1 cellular context compared by ENCODE assay signal in the genomic region with DNA sequence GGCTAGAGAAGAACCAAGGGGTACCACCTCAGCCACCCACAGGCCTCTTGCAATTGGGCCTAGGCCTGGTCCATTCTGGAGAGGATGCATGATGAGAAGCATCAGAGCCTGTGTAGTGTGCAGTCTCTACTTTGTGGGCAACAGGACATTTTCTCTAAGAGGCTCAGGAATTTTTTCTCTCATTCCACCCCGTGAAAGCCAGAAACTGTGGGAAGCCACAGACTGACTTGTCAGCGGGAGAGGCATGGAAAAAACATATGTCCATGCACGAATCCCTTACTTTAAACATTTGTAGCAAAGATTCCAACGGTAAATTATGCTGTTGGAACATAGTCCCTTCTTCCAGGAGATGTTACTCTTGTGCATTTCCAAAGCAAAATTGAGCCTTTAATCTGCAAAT.
TF ChIP-seq lines count a peak whose summit lies in the region.

No MANE protein-coding gene starts in this region.

TF ChIP-seq in WTC11, 78 proteins besides CTCF, POLR2A, EP300 and RAD21 (continued from another document):
- TF ChIP-seq, protein P1, sequence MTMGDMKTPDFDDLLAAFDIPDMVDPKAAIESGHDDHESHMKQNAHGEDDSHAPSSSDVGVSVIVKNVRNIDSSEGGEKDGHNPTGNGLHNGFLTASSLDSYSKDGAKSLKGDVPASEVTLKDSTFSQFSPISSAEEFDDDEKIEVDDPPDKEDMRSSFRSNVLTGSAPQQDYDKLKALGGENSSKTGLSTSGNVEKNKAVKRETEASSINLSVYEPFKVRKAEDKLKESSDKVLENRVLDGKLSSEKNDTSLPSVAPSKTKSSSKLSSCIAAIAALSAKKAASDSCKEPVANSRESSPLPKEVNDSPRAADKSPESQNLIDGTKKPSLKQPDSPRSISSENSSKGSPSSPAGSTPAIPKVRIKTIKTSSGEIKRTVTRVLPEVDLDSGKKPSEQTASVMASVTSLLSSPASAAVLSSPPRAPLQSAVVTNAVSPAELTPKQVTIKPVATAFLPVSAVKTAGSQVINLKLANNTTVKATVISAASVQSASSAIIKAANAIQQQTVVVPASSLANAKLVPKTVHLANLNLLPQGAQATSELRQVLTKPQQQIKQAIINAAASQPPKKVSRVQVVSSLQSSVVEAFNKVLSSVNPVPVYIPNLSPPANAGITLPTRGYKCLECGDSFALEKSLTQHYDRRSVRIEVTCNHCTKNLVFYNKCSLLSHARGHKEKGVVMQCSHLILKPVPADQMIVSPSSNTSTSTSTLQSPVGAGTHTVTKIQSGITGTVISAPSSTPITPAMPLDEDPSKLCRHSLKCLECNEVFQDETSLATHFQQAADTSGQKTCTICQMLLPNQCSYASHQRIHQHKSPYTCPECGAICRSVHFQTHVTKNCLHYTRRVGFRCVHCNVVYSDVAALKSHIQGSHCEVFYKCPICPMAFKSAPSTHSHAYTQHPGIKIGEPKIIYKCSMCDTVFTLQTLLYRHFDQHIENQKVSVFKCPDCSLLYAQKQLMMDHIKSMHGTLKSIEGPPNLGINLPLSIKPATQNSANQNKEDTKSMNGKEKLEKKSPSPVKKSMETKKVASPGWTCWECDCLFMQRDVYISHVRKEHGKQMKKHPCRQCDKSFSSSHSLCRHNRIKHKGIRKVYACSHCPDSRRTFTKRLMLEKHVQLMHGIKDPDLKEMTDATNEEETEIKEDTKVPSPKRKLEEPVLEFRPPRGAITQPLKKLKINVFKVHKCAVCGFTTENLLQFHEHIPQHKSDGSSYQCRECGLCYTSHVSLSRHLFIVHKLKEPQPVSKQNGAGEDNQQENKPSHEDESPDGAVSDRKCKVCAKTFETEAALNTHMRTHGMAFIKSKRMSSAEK (CRISPR knock-in tag; IDR thresholded peaks at IDR 0.05; ENCODE audit: borderline replicate concordance): no peak
- TF ChIP-seq ZNF138 (CRISPR knock-in tag; conservative IDR thresholded peaks at IDR 0.05) (no peak), TEAD4 (CRISPR knock-in tag; IDR thresholded peaks at IDR 0.05) (no peak)
TF ChIP-seq in WTC11: peak in this region for 0.
